Comparison of ENCODE assay signal across 34 cellular contexts in genomic region chr5:35124932-35125331, GRCh38.
"Had no signal": no experiment of that assay in that cellular context is flagged by ENCODE, and none has a peak within 500 bp of the region (broad histone marks: within the 10 kb centered on the region; RNA-seq: fewer than 3 reads in every experiment).

No MANE protein-coding gene starts in this region.

- H3K4me3 ChIP-seq: adrenal gland, body of pancreas, breast epithelium had no signal

- H3K4me3 Mint-ChIP-seq: activated B cell treated with CpG ODN at 0.5 μM for 24 hours; activated CD4-positive, alpha-beta T cell treated with anti-CD3 and anti-CD28 coated beads, Interleukin-2, amount 10 ng/mL, durations not matched to agents 7 days and 5 days; activated CD8-positive, alpha-beta T cell treated with anti-CD3 and anti-CD28 coated beads for 36 hours; activated naive CD8-positive, alpha-beta T cell treated with anti-CD3 and anti-CD28 coated beads for 36 hours; activated T-cell treated with anti-CD3 and anti-CD28 coated beads, Interleukin-2, amount 50 U/mL, for 4 hours; activated T-cell treated with anti-CD3 and anti-CD28 coated beads, Interleukin-2, amount 50 U/mL, for 72 hours; activated T-helper 1 cell treated with anti-CD3 and anti-CD28 coated beads, Interleukin-12 subunit alpha, Interleukin-12 subunit beta, Interleukin-2, Interleukin-4 antibody, amounts not matched to agents 30 ng/mL and 10 ng/mL and 1 ng/mL, durations not matched to agents 14 hours and 24 hours and 36 hours; activated T-helper 17 cell treated with anti-CD3 and anti-CD28 coated beads, Interleukin-2, amount 50 U/mL, for 72 hours; T-helper 1 cell treated with Interleukin-12 subunit alpha and Interleukin-12 subunit beta and Interleukin-4 antibody, amounts not matched to agents 30 μg/mL and 1 μg/mL, for 36 hours; T-helper 2 cell treated with Interferon-gamma antibody and Interleukin-4, amounts not matched to agents 5 μg/mL and 100 μg/mL, for 36 hours had no signal

- H3K9me3 Mint-ChIP-seq: activated B cell treated with CpG ODN at 0.5 μM for 24 hours; activated CD4-positive, alpha-beta T cell treated with anti-CD3 and anti-CD28 coated beads, Interleukin-2, amount 10 ng/mL, durations not matched to agents 7 days and 5 days; activated CD8-positive, alpha-beta T cell treated with anti-CD3 and anti-CD28 coated beads for 36 hours; activated naive CD4-positive, alpha-beta T cell treated with anti-CD3 and anti-CD28 coated beads, Interleukin-2, amount 50 U/mL, for 72 hours; activated naive CD8-positive, alpha-beta T cell treated with anti-CD3 and anti-CD28 coated beads for 36 hours; activated T-cell treated with anti-CD3 and anti-CD28 coated beads, Interleukin-2, amount 50 U/mL, for 4 hours; activated T-cell treated with anti-CD3 and anti-CD28 coated beads, Interleukin-2, amount 50 U/mL, for 72 hours; activated T-helper 1 cell treated with anti-CD3 and anti-CD28 coated beads, Interleukin-12 subunit alpha, Interleukin-12 subunit beta, Interleukin-2, Interleukin-4 antibody, amounts not matched to agents 30 ng/mL and 10 ng/mL and 1 ng/mL, durations not matched to agents 14 hours and 24 hours and 36 hours; activated T-helper 17 cell treated with anti-CD3 and anti-CD28 coated beads, Interleukin-2, amount 50 U/mL, for 72 hours; T-helper 1 cell treated with Interleukin-12 subunit alpha and Interleukin-12 subunit beta and Interleukin-4 antibody, amounts not matched to agents 30 μg/mL and 1 μg/mL, for 36 hours; T-helper 2 cell treated with Interferon-gamma antibody and Interleukin-4, amounts not matched to agents 5 μg/mL and 100 μg/mL, for 36 hours had no signal

- H3K36me3 ChIP-seq: adrenal gland, brain microvascular endothelial cell, breast epithelium had no signal

- H3K27me3 ChIP-seq: adrenal gland, body of pancreas, brain microvascular endothelial cell, breast epithelium had no signal

- H3K9me3 ChIP-seq: adrenal gland, body of pancreas, breast epithelium had no signal

- H3K27ac Mint-ChIP-seq: activated B cell treated with CpG ODN at 0.5 μM for 24 hours; activated CD4-positive, alpha-beta T cell treated with anti-CD3 and anti-CD28 coated beads, Interleukin-2, amount 10 ng/mL, durations not matched to agents 7 days and 5 days; activated CD8-positive, alpha-beta T cell treated with anti-CD3 and anti-CD28 coated beads for 36 hours; activated naive CD4-positive, alpha-beta T cell treated with anti-CD3 and anti-CD28 coated beads, Interleukin-2, amount 50 U/mL, for 72 hours; activated naive CD8-positive, alpha-beta T cell treated with anti-CD3 and anti-CD28 coated beads for 36 hours; activated T-cell treated with anti-CD3 and anti-CD28 coated beads, Interleukin-2, amount 50 U/mL, for 72 hours; activated T-helper 1 cell treated with anti-CD3 and anti-CD28 coated beads, Interleukin-12 subunit alpha, Interleukin-12 subunit beta, Interleukin-2, Interleukin-4 antibody, amounts not matched to agents 30 ng/mL and 10 ng/mL and 1 ng/mL, durations not matched to agents 14 hours and 24 hours and 36 hours; activated T-helper 17 cell treated with anti-CD3 and anti-CD28 coated beads, Interleukin-2, amount 50 U/mL, for 72 hours; T-helper 1 cell treated with Interleukin-12 subunit alpha and Interleukin-12 subunit beta and Interleukin-4 antibody, amounts not matched to agents 30 μg/mL and 1 μg/mL, for 36 hours; T-helper 2 cell treated with Interferon-gamma antibody and Interleukin-4, amounts not matched to agents 5 μg/mL and 100 μg/mL, for 36 hours had no signal

- DNase-seq: activated B cell treated with CpG ODN at 0.5 μM for 24 hours; activated CD4-positive, alpha-beta T cell treated with anti-CD3 and anti-CD28 coated beads for 48 hours; activated CD4-positive, alpha-beta T cell treated with anti-CD3 and anti-CD28 coated beads, Interleukin-2, amount 10 ng/mL, durations not matched to agents 7 days and 5 days; activated CD4-positive, alpha-beta T cell treated with anti-CD3 and anti-CD28 coated beads, Interleukin-2, amount 50 U/mL, for 48 hours; activated CD4-positive, CD25-positive, alpha-beta regulatory T cell treated with anti-CD3 and anti-CD28 coated beads, Interleukin-2, amount 50 U/mL, for 72 hours; activated CD8-positive, alpha-beta memory T cell treated with anti-CD3 and anti-CD28 coated beads, Interleukin-2, amount 50 U/mL, for 4 hours; activated CD8-positive, alpha-beta T cell treated with anti-CD3 and anti-CD28 coated beads for 36 hours; activated effector memory CD4-positive, alpha-beta T cell treated with anti-CD3 and anti-CD28 coated beads, Interleukin-2, amount 50 U/mL, for 16 hours; activated naive CD4-positive, alpha-beta T cell treated with anti-CD3 and anti-CD28 coated beads, Interleukin-2, amount 50 U/mL, for 16 hours; activated naive CD4-positive, alpha-beta T cell treated with Interleukin-2 at 50 U/mL for 16 hours; activated naive CD8-positive, alpha-beta T cell treated with anti-CD3 and anti-CD28 coated beads for 36 hours; activated T-cell treated with anti-CD3 and anti-CD28 coated beads for 4 hours; activated T-cell treated with anti-CD3 and anti-CD28 coated beads, Interleukin-2, amount 50 U/mL, for 1 hour; activated T-cell treated with anti-CD3 and anti-CD28 coated beads, Interleukin-2, amount 50 U/mL, for 4 hours; activated T-cell treated with anti-CD3 and anti-CD28 coated beads, Interleukin-2, amount 50 U/mL, for 72 hours; adrenal gland; amniotic stem cell; aorta; body of pancreas; brain microvascular endothelial cell; central memory CD4-positive, alpha-beta T cell; SW 1271; T-helper 1 cell; T-helper 2 cell; T-helper 9 cell had no signal

- ATAC-seq: activated CD8-positive, alpha-beta T cell treated with anti-CD3 and anti-CD28 coated beads for 36 hours; activated naive CD4-positive, alpha-beta T cell treated with anti-CD3 and anti-CD28 coated beads, Interleukin-2, amount 50 U/mL, for 72 hours; activated T-cell treated with anti-CD3 and anti-CD28 coated beads, Interleukin-2, amount 50 U/mL, for 4 hours; activated T-cell treated with anti-CD3 and anti-CD28 coated beads, Interleukin-2, amount 50 U/mL, for 72 hours; activated T-helper 17 cell treated with anti-CD3 and anti-CD28 coated beads, Interleukin-2, amount 50 U/mL, for 72 hours; body of pancreas had no signal

- H3K4me1 Mint-ChIP-seq: activated B cell treated with CpG ODN at 0.5 μM for 24 hours; activated T-helper 17 cell treated with anti-CD3 and anti-CD28 coated beads, Interleukin-2, amount 50 U/mL, for 72 hours had no signal

- FAIRE-seq: astrocyte, TTC549 had no signal

- H3K36me3 Mint-ChIP-seq: activated naive CD4-positive, alpha-beta T cell treated with anti-CD3 and anti-CD28 coated beads, Interleukin-2, amount 50 U/mL, for 72 hours; activated naive CD8-positive, alpha-beta T cell treated with anti-CD3 and anti-CD28 coated beads for 36 hours had no signal

- H3K27ac ChIP-seq: adrenal gland, body of pancreas, brain microvascular endothelial cell, breast epithelium, VCaP had no signal

- H3K4me1 ChIP-seq: adrenal gland, breast epithelium had no signal
